Comparison of ENCODE assay signal across 8 cellular contexts in genomic region chr7:130758429-130759056, GRCh38. TPM values are rescaled to one million over a fixed set of nuclear protein-coding genes. Genes with fewer than 3 reads are reported as not detected.
DNase-seq lines count a peak whose midpoint lies in the region; ATAC-seq and TF ChIP-seq lines count a peak whose summit lies in the region.

No MANE protein-coding gene starts in this region.

- H3K36me3 ChIP-seq in stomach: no peaks in the 10 kb centered on the region

- H3K9me3 ChIP-seq in stomach: no peaks in the 10 kb centered on the region

- intact Hi-C loops in stomach (cut with DNase I; ENCODE audit: low total_unique reads): no loop called here

- peak; percentile 64 for DNase-seq in NCI-H510A treated with DMSO at 0.1 percent for 48 hours (lab: John Stamatoyannopoulos, UW)
- no peak for DNase-seq in NCI-H510A (lab: John Stamatoyannopoulos, UW)
- DNase-seq in NCI-H1436 treated with DMSO at 0.1 percent for 48 hours (lab: John Stamatoyannopoulos, UW): peak; percentile 32
- DNase-seq in hepatic stellate cell (ENCODE audit: low spot score): peak; percentile 34
- DNase-seq in stomach: no peak
- no peak for DNase-seq in NK-92 (lab: John Stamatoyannopoulos, UW; ENCODE audit: unreplicated experiment)

- no peak overlapping the region for H3K4me3 ChIP-seq in stomach

- TF ChIP-seq POLR2A in stomach (IDR thresholded peaks at IDR 0.05): no peak

- ATAC-seq in HG03135 (IDR thresholded peaks at IDR 0.05; ENCODE audit: unreplicated experiment): no peak

- TF ChIP-seq CTCF in VCaP (conservative IDR thresholded peaks at IDR 0.05): peak; percentile 89
- peak in 4 of 7 experiments; percentile 33 to 78 (median 50) for TF ChIP-seq CTCF in stomach (IDR thresholded peaks at IDR 0.05)

- H3K27me3 ChIP-seq in stomach: no peaks in the 10 kb centered on the region

- H3K4me1 ChIP-seq in stomach: no peaks in the 10 kb centered on the region

- WGBS in stomach, 5 donors: 0 to 3% (median 1%) methylated on average over 2 of the region's 2 CpGs

- no peak overlapping the region for H3K27ac ChIP-seq in VCaP
- no peak overlapping the region for H3K27ac ChIP-seq in stomach

- TF ChIP-seq EP300 in stomach (IDR thresholded peaks at IDR 0.05): no peak

RNA-seq across cellular contexts. Expression of gene KLF14, which starts 24.5 kb away (rescaled TPM):
- total RNA-seq in stomach: under 1 TPM in 1 of 5 donors, not detected in 4; 0.37 TPM
- not detected for polyA plus RNA-seq in stomach

Comparison
In these comparisons a context has a peak if more than half of its experiments do, and no peak if none do; other contexts are left out.
1. DNase-seq: peak in NCI-H510A treated with DMSO at 0.1 percent for 48 hours (single experiment), NCI-H1436 treated with DMSO at 0.1 percent for 48 hours (single experiment) and hepatic stellate cell (single experiment); none in NCI-H510A (single experiment), stomach (single experiment) and NK-92 (single experiment).